Comparison of ENCODE assay signal across 3 cellular contexts in the genomic region with DNA sequence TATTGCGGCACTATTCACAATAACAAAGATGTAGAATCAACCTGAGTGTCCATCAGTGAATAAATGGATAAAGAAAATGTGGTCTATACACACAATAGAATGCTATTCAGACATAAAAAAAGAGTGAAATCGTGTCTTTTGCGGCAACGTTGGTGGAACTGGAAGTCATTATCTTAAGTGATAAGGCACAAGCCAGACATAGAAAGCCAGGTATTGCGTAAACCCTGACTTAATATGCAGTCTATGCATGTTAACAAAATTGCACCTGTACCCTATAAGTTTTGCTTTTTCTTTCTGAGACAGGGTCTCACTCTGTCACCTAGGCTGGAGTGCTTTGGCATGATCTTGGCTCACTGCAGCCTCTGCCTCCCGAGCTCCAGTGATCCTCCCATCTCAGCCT.
TF ChIP-seq lines count a peak whose summit lies in the region.

No MANE protein-coding gene starts in this region.

TF ChIP-seq in Ishikawa, 13 proteins besides CTCF, POLR2A, EP300 and RAD21:
- TF ChIP-seq, protein P1, sequence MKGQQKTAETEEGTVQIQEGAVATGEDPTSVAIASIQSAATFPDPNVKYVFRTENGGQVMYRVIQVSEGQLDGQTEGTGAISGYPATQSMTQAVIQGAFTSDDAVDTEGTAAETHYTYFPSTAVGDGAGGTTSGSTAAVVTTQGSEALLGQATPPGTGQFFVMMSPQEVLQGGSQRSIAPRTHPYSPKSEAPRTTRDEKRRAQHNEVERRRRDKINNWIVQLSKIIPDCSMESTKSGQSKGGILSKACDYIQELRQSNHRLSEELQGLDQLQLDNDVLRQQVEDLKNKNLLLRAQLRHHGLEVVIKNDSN (IDR thresholded peaks at IDR 0.05): no peak
- TF ChIP-seq CEBPB (IDR thresholded peaks at IDR 0.05): peak; percentile 59; the same call in 1 of the 2 replicates

TF ChIP-seq in K562, 482 proteins besides CTCF, POLR2A, EP300 and RAD21 (continues in another document):
- TF ChIP-seq TEAD4 (IDR thresholded peaks at IDR 0.05; ENCODE audit: low read length) (peak; percentile 39), TEAD4 (CRISPR knock-in tag; IDR thresholded peaks at IDR 0.05; ENCODE audit: borderline replicate concordance) (no peak), TCF3 (CRISPR knock-in tag; IDR thresholded peaks at IDR 0.05) (peak; percentile 41), CHCHD3 (CRISPR knock-in tag; IDR thresholded peaks at IDR 0.05) (no peak), JUND (IDR thresholded peaks at IDR 0.05; ENCODE audit: borderline replicate concordance, low read depth, low read length) (peak; percentile 29; the same call in 1 of the 2 replicates), JUND (tag; IDR thresholded peaks at IDR 0.05; ENCODE audit: borderline replicate concordance, low read depth, low read length) (no peak), CEBPB (tag; IDR thresholded peaks at IDR 0.05) (peak; percentile 99), RCOR1 (IDR thresholded peaks at IDR 0.05; ENCODE audit: borderline replicate concordance in 1 of 2, low read depth in 2 of 2, low read length in 2 of 2) (0 out of 4 replicates have a peak, but pooled peaks of 1 of the 2 experiments have one; percentile 23), SMARCA4 (IDR thresholded peaks at IDR 0.05) (peak; percentile 48; the same call in 1 of the 2 replicates), HDAC2 (IDR thresholded peaks at IDR 0.05) (0 out of 2 replicates have a peak, but pooled peaks have one; percentile 16), BHLHE40 (IDR thresholded peaks at IDR 0.05; ENCODE audit: low read length) (peak; percentile 29; the same call in 1 of the 2 replicates), ATF7 (IDR thresholded peaks at IDR 0.05) (0 out of 2 replicates have a peak, but pooled peaks have one; percentile 22), CBFA2T2 (conservative IDR thresholded peaks at IDR 0.05) (0 out of 2 replicates have a peak, but pooled peaks have one; percentile 11), ARID1B (IDR thresholded peaks at IDR 0.05) (peak; percentile 60), CBFA2T3 (IDR thresholded peaks at IDR 0.05) (peak; percentile 44)
- TF ChIP-seq, protein P2, sequence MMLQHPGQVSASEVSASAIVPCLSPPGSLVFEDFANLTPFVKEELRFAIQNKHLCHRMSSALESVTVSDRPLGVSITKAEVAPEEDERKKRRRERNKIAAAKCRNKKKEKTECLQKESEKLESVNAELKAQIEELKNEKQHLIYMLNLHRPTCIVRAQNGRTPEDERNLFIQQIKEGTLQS (IDR thresholded peaks at IDR 0.05): peak; percentile 65
- TF ChIP-seq, protein P2 (CRISPR knock-in tag; conservative IDR thresholded peaks at IDR 0.05): no peak
- TF ChIP-seq, protein P3, sequence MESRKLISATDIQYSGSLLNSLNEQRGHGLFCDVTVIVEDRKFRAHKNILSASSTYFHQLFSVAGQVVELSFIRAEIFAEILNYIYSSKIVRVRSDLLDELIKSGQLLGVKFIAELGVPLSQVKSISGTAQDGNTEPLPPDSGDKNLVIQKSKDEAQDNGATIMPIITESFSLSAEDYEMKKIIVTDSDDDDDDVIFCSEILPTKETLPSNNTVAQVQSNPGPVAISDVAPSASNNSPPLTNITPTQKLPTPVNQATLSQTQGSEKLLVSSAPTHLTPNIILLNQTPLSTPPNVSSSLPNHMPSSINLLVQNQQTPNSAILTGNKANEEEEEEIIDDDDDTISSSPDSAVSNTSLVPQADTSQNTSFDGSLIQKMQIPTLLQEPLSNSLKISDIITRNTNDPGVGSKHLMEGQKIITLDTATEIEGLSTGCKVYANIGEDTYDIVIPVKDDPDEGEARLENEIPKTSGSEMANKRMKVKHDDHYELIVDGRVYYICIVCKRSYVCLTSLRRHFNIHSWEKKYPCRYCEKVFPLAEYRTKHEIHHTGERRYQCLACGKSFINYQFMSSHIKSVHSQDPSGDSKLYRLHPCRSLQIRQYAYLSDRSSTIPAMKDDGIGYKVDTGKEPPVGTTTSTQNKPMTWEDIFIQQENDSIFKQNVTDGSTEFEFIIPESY (CRISPR knock-in tag; IDR thresholded peaks at IDR 0.05): no peak
- TF ChIP-seq, protein P4, sequence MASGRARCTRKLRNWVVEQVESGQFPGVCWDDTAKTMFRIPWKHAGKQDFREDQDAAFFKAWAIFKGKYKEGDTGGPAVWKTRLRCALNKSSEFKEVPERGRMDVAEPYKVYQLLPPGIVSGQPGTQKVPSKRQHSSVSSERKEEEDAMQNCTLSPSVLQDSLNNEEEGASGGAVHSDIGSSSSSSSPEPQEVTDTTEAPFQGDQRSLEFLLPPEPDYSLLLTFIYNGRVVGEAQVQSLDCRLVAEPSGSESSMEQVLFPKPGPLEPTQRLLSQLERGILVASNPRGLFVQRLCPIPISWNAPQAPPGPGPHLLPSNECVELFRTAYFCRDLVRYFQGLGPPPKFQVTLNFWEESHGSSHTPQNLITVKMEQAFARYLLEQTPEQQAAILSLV (tag; IDR thresholded peaks at IDR 0.05): peak; percentile 39; the same call in 1 of the 2 replicates
- TF ChIP-seq, protein P5, sequence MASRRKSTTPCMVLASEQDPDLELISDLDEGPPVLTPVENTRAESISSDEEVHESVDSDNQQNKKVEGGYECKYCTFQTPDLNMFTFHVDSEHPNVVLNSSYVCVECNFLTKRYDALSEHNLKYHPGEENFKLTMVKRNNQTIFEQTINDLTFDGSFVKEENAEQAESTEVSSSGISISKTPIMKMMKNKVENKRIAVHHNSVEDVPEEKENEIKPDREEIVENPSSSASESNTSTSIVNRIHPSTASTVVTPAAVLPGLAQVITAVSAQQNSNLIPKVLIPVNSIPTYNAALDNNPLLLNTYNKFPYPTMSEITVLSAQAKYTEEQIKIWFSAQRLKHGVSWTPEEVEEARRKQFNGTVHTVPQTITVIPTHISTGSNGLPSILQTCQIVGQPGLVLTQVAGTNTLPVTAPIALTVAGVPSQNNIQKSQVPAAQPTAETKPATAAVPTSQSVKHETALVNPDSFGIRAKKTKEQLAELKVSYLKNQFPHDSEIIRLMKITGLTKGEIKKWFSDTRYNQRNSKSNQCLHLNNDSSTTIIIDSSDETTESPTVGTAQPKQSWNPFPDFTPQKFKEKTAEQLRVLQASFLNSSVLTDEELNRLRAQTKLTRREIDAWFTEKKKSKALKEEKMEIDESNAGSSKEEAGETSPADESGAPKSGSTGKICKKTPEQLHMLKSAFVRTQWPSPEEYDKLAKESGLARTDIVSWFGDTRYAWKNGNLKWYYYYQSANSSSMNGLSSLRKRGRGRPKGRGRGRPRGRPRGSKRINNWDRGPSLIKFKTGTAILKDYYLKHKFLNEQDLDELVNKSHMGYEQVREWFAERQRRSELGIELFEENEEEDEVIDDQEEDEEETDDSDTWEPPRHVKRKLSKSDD (conservative IDR thresholded peaks at IDR 0.05; ENCODE audit: low read length): no peak

TF ChIP-seq in HepG2, 621 proteins besides CTCF, POLR2A, EP300 and RAD21:
- no peak for TF ChIP-seq ZNF329 (CRISPR knock-in tag; IDR thresholded peaks at IDR 0.05; ENCODE audit: low read depth)
- TF ChIP-seq RBM22 (optimal IDR thresholded peaks at IDR 0.05; ENCODE audit: low read length): peak; percentile 31
- TF ChIP-seq CEBPG (CRISPR knock-in tag; IDR thresholded peaks at IDR 0.05): peak; percentile 29; the same call in 1 of the 2 replicates
- no peak for TF ChIP-seq KAT8 (CRISPR knock-in tag; IDR thresholded peaks at IDR 0.05)
- no peak for TF ChIP-seq MIER2 (CRISPR knock-in tag; IDR thresholded peaks at IDR 0.05)
- TF ChIP-seq ZNF207 (IDR thresholded peaks at IDR 0.05; ENCODE audit: borderline replicate concordance): no peak
- TF ChIP-seq CAMTA2 (CRISPR knock-in tag; IDR thresholded peaks at IDR 0.05; ENCODE audit: borderline replicate concordance): no peak
- peak; percentile 54 for TF ChIP-seq CEBPB (IDR thresholded peaks at IDR 0.05; ENCODE audit: borderline replicate concordance, low read depth, low read length)
- TF ChIP-seq, protein P6, sequence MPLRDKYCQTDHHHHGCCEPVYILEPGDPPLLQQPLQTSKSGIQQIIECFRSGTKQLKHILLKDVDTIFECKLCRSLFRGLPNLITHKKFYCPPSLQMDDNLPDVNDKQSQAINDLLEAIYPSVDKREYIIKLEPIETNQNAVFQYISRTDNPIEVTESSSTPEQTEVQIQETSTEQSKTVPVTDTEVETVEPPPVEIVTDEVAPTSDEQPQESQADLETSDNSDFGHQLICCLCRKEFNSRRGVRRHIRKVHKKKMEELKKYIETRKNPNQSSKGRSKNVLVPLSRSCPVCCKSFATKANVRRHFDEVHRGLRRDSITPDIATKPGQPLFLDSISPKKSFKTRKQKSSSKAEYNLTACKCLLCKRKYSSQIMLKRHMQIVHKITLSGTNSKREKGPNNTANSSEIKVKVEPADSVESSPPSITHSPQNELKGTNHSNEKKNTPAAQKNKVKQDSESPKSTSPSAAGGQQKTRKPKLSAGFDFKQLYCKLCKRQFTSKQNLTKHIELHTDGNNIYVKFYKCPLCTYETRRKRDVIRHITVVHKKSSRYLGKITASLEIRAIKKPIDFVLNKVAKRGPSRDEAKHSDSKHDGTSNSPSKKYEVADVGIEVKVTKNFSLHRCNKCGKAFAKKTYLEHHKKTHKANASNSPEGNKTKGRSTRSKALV (CRISPR knock-in tag; IDR thresholded peaks at IDR 0.05): no peak
- TF ChIP-seq YEATS2 (CRISPR knock-in tag; IDR thresholded peaks at IDR 0.05; ENCODE audit: borderline replicate concordance): no peak
